In genomic region chr17:27425991-27426390, GRCh38 we compare ENCODE assay signal across 1 cellular context.
TF ChIP-seq lines count a peak whose summit lies in the region.

No MANE protein-coding gene starts in this region.

TF ChIP-seq in K562, 482 proteins besides CTCF, POLR2A, EP300 and RAD21 (continued from another document):
- TF ChIP-seq CEBPZ (IDR thresholded peaks at IDR 0.05; ENCODE audit: borderline replicate concordance, low read depth, low read length) = no peak
TF ChIP-seq in K562: peak in this region for 0.
